Comparison of ENCODE assay signal across 8 cellular contexts in genomic region chr11:33891714-33892327, GRCh38. TPM values are rescaled to one million over a fixed set of nuclear protein-coding genes. Genes with fewer than 3 reads are reported as not detected.
A peak's percentile ranks its signal among the peaks of the same experiment; 100 is the strongest.
DNase-seq lines count a peak whose midpoint lies in the region; ATAC-seq and TF ChIP-seq lines count a peak whose summit lies in the region.

Gene LMO2, minus strand, starts transcription at chr11:33892076. Its CDS starts 22,360 bp downstream, at chr11:33869716.

- peak within 1 kb of the TSS; percentile 44 for H3K4me3 Mint-ChIP-seq in neural progenitor cell

- H3K4me1 ChIP-seq in ascending aorta (no peaks in the 10 kb centered on the region), neural progenitor cell (peaks cover 32% of the 10 kb centered on the region)

- H3F3A ChIP-seq in neural progenitor cell (ENCODE audit: low read depth): peaks cover 28% of the 10 kb centered on the region

- peaks cover 32% of the 10 kb centered on the region for H3K4me1 Mint-ChIP-seq in neural progenitor cell

- no peaks in the 10 kb centered on the region for H3K36me3 Mint-ChIP-seq in neural progenitor cell

- H3K4me3 ChIP-seq in GM06990 (replicated peaks; ENCODE audit: low read depth, low read length) (peak within 1 kb of the TSS; percentile 42), ascending aorta (no peak within 1 kb of the TSS), neural progenitor cell (no peak within 1 kb of the TSS)

- no peaks in the 10 kb centered on the region for H3K79me2 ChIP-seq in neural progenitor cell (ENCODE audit: low read depth)

- intact Hi-C loops in ascending aorta (cut with DNase I): no loop called here

- peaks cover 7% of the 10 kb centered on the region for H3K27me3 Mint-ChIP-seq in neural progenitor cell (ENCODE audit: insufficient read depth, low read depth)

- H3K27me3 ChIP-seq in GM06990 (replicated peaks; ENCODE audit: control insufficient read depth, insufficient read depth, low read length) (no peaks in the 10 kb centered on the region), ascending aorta (no peaks in the 10 kb centered on the region), neural progenitor cell (no peaks in the 10 kb centered on the region)

- no peak within 1 kb of the TSS for H2AFZ ChIP-seq in neural progenitor cell (replicated peaks)

- ATAC-seq in HG02798 (IDR thresholded peaks at IDR 0.05; ENCODE audit: poor library complexity, unreplicated experiment) (no peak), GM19395 (IDR thresholded peaks at IDR 0.05; ENCODE audit: unreplicated experiment) (no peak)

- H3K9me3 ChIP-seq in ascending aorta (no peaks in the 10 kb centered on the region), neural progenitor cell (ENCODE audit: low read depth) (no peaks in the 10 kb centered on the region)

- no peak within 1 kb of the TSS for H3K9ac ChIP-seq in neural progenitor cell

- H3K4me2 ChIP-seq in neural progenitor cell: peak within 1 kb of the TSS; percentile 49

- no peak for TF ChIP-seq CTCF in GM06990 (IDR thresholded peaks at IDR 0.05; ENCODE audit: insufficient read depth, low read length, poor library complexity, severe bottlenecking)
- no peak for TF ChIP-seq CTCF in ascending aorta (IDR thresholded peaks at IDR 0.05)
- no peak for TF ChIP-seq CTCF in neural progenitor cell (IDR thresholded peaks at IDR 0.05)

- no peaks in the 10 kb centered on the region; the same call in 1 of the 2 replicates for H3K36me3 ChIP-seq in GM06990 (ENCODE audit: control insufficient read depth, insufficient read depth, low read length)
- H3K36me3 ChIP-seq in ascending aorta: no peaks in the 10 kb centered on the region
- H3K36me3 ChIP-seq in neural progenitor cell: no peaks in the 10 kb centered on the region

- DNase-seq in GM06990 (ENCODE audit: extremely low read depth, insufficient read length) (peak; percentile 75), NCI-H1436 treated with DMSO at 0.1 percent for 48 hours (lab: John Stamatoyannopoulos, UW) (peak; percentile 87), ascending aorta (ENCODE audit: low spot score in 2 of 2) (no peak), neural progenitor cell (ENCODE audit: low spot score) (no peak), activated gamma-delta T cell (lab: John Stamatoyannopoulos, UW) (no peak)
- no peak for DNase-seq in effector CD4-positive, alpha-beta T cell

- no peaks in the 10 kb centered on the region for H4K20me1 ChIP-seq in neural progenitor cell (ENCODE audit: low read depth)

- no peak within 1 kb of the TSS for H3K27ac ChIP-seq in ascending aorta
- H3K27ac ChIP-seq in neural progenitor cell: peak within 1 kb of the TSS; percentile 61

- H3K9me3 Mint-ChIP-seq in neural progenitor cell: no peaks in the 10 kb centered on the region

- peak within 1 kb of the TSS; percentile 94 for H3K27ac Mint-ChIP-seq in neural progenitor cell

RNA-seq across cellular contexts. Expression of gene LMO2, which starts in this region (rescaled TPM):
- total RNA-seq in ascending aorta: 56.0 TPM
- 0.92 and 2.0 TPM in 2 replicates for total RNA-seq in neural progenitor cell (ENCODE audit: low replicate concordance)

Comparison
In these comparisons a context has a peak if more than half of its experiments do, and no peak if none do; other contexts are left out.
1. RNA of gene LMO2 (total RNA-seq): 56.0 TPM in ascending aorta (single experiment); 0.92 to 2.0 TPM in neural progenitor cell; every median in the first group is over 10 times any median in the second.
2. DNase-seq: peak in GM06990 (single experiment) and NCI-H1436 treated with DMSO at 0.1 percent for 48 hours (single experiment); none in ascending aorta (0 of 2), neural progenitor cell (single experiment), activated gamma-delta T cell (single experiment) and effector CD4-positive, alpha-beta T cell (single experiment).